Comparison of ENCODE assay signal across 35 cellular contexts in genomic region chr20:46587986-46588385, GRCh38. TPM values are rescaled to one million over a fixed set of nuclear protein-coding genes. Genes with fewer than 3 reads are reported as not detected.
"Had no signal": no experiment of that assay in that cellular context is flagged by ENCODE, and none has a peak within 500 bp of the region (broad histone marks: within the 10 kb centered on the region; RNA-seq: fewer than 3 reads in every experiment).

No MANE protein-coding gene starts in this region.

- DNase-seq: activated CD4-positive, alpha-beta memory T cell treated with anti-CD3 and anti-CD28 coated beads, Interleukin-2, amount 10 ng/mL, durations not matched to agents 7 days and 5 days; activated CD4-positive, alpha-beta T cell treated with anti-CD3 and anti-CD28 coated beads for 1 hour; activated CD4-positive, alpha-beta T cell treated with anti-CD3 and anti-CD28 coated beads for 48 hours; activated CD4-positive, CD25-positive, alpha-beta regulatory T cell; activated CD8-positive, alpha-beta memory T cell treated with anti-CD3 and anti-CD28 coated beads for 24 hours; activated CD8-positive, alpha-beta memory T cell treated with anti-CD3 and anti-CD28 coated beads, Interleukin-2, amount 10 ng/mL, durations not matched to agents 7 days and 5 days; activated CD8-positive, alpha-beta memory T cell treated with anti-CD3 and anti-CD28 coated beads, Interleukin-2, amount 50 U/mL, for 48 hours; activated effector memory CD4-positive, alpha-beta T cell treated with Interleukin-2 at 50 U/mL for 16 hours; activated naive CD4-positive, alpha-beta T cell treated with anti-CD3 and anti-CD28 coated beads, Interleukin-2, amount 10 ng/mL, durations not matched to agents 7 days and 5 days; activated naive CD8-positive, alpha-beta T cell treated with anti-CD3 and anti-CD28 coated beads, Interleukin-2, amount 50 U/mL, for 24 hours; activated T-cell treated with anti-CD3 and anti-CD28 coated beads, Interleukin-2, amount 50 U/mL, for 48 hours; amniotic stem cell; aorta; brain microvascular endothelial cell; central memory CD4-positive, alpha-beta T cell; KBM-7; NCI-H1105 treated with DMSO at 0.1 percent for 48 hours; NCI-H1436; NCI-H1694; NCI-H1930; NCI-H2081 treated with DMSO at 0.1 percent for 48 hours; NCI-H2171; NCI-H510A; NCI-H526; NCI-H748 treated with DMSO at 0.1 percent for 48 hours; OCI-M1; SHP77; SJCRH30; T1000; WERI-Rb-1 had no signal

- H3K27me3 ChIP-seq: brain microvascular endothelial cell had no signal

- ATAC-seq: activated naive CD8-positive, alpha-beta T cell treated with anti-CD3 and anti-CD28 coated beads, Interleukin-2, amount 50 U/mL, for 24 hours had no signal

- H3K36me3 ChIP-seq: brain microvascular endothelial cell, SJCRH30, WERI-Rb-1 had no signal

- H3K4me3 ChIP-seq: SJCRH30, SK-N-MC had no signal

- H3K27ac ChIP-seq: brain microvascular endothelial cell, SJCRH30, SK-N-MC, WERI-Rb-1 had no signal

RNA-seq across cellular contexts. Expression of gene OCSTAMP, which starts 37.5 kb away (rescaled TPM):
- total RNA-seq: activated CD8-positive, alpha-beta memory T cell treated with anti-CD3 and anti-CD28 coated beads, Interleukin-2, amount 10 ng/mL, durations not matched to agents 7 days and 5 days; aorta; cerebellum; LHCN-M2; M059J; SJCRH30; T-helper 2 cell treated with Interferon-gamma antibody and Interleukin-4, amounts not matched to agents 100 ng/mL and 5 ng/mL, for 36 hours had no signal
- polyA plus RNA-seq: aorta had no signal
